Comparison of ENCODE assay signal across 6 cellular contexts in the genomic region with DNA sequence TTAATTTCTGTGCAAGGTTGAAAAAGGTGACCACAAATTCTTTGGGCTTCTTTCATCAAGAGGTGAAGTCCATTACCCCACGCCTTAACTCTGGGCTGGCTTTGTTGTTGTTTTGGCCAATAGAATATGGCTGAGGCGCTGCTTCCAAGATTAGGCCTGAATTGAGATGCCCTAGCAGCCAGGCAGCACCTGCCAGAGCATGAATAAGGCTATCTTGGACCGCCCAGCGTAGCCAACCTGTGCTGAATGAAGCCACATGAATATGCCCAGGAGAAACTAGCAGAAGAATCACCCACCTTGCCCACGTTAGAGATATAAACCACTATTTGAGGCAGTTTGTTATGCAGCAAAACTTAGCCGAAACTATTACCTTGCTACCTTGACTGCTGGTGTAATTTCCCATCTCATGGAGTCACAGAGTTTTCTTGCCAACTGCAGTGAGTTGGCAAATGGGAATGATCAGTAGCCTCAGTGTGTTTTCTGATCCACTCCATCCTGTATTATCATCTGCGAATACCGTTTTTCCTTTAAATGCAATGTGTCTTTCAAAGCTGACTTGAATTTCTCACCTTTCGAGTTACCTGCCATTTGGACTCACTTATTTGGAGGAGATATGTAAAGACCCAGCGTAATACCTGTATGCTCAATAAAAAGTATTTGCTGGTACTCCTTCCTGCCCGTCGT. TPM values are rescaled to one million over a fixed set of nuclear protein-coding genes. Genes with fewer than 3 reads are reported as not detected.
A peak's percentile ranks its signal among the peaks of the same experiment; 100 is the strongest.
DNase-seq lines count a peak whose midpoint lies in the region; ATAC-seq, FAIRE-seq and TF ChIP-seq lines count a peak whose summit lies in the region.

No MANE protein-coding gene starts in this region.

- no peak for FAIRE-seq in kidney (lab: Jason Lieb, UNC)

- peak overlapping the region; percentile 96 for H3K27ac ChIP-seq in CD4-positive, CD25-positive, alpha-beta regulatory T cell (ENCODE audit: insufficient read depth, low read length, poor library complexity, severe bottlenecking)
- no peak overlapping the region for H3K27ac ChIP-seq in SJSA1
- peak overlapping the region; percentile 86 to 95 for H3K27ac ChIP-seq in kidney (ENCODE audit: low read depth in 2 of 2, low read length in 2 of 2)

- H3K36me3 ChIP-seq in CD4-positive, CD25-positive, alpha-beta regulatory T cell (ENCODE audit: control insufficient read depth, insufficient read depth, low read length), result peaks cover 7% of the 10 kb centered on the region
- H3K36me3 ChIP-seq in SJSA1 (peaks cover 8% of the 10 kb centered on the region), kidney (ENCODE audit: control insufficient read depth in 1 of 2, insufficient read depth in 2 of 2, low read length in 2 of 2) (peaks cover 0 to 3% of the 10 kb centered on the region in 2 donors)

- H3K9ac ChIP-seq in kidney (ENCODE audit: low read length in 2 of 2), result peak overlapping the region; percentile 61 to 99

- H3K4me1 Mint-ChIP-seq in CD4-positive, CD25-positive, alpha-beta regulatory T cell, result peaks cover 5 to 36% (median 19%) of the 10 kb centered on the region in 4 donors

- H3K27me3 Mint-ChIP-seq in CD4-positive, CD25-positive, alpha-beta regulatory T cell, result no peaks in the 10 kb centered on the region

- no peak for TF ChIP-seq CTCF in kidney (IDR thresholded peaks at IDR 0.05; ENCODE audit: borderline replicate concordance, extremely low read depth, insufficient read depth)

- intact Hi-C loops in kidney (cut with DNase I), result no loop called here

- H3K9me3 ChIP-seq in CD4-positive, CD25-positive, alpha-beta regulatory T cell (ENCODE audit: control insufficient read depth in 2 of 2, low read length in 2 of 2), result no peaks in the 10 kb centered on the region
- H3K9me3 ChIP-seq in SJSA1 (replicated peaks) (no peaks in the 10 kb centered on the region), kidney (ENCODE audit: control insufficient read depth in 1 of 2, low read length in 2 of 2) (no peaks in the 10 kb centered on the region)

- peaks cover 0 to 2% (median 0%) of the 10 kb centered on the region in 7 donors for H3K9me3 Mint-ChIP-seq in CD4-positive, CD25-positive, alpha-beta regulatory T cell

- peaks cover 24% of the 10 kb centered on the region for H3K36me3 Mint-ChIP-seq in CD4-positive, CD25-positive, alpha-beta regulatory T cell

- H3K4me1 ChIP-seq in CD4-positive, CD25-positive, alpha-beta regulatory T cell (ENCODE audit: control insufficient read depth, insufficient read depth, low read length, poor library complexity, severe bottlenecking), result peaks cover 19% of the 10 kb centered on the region
- H3K4me1 ChIP-seq in SJSA1 (replicated peaks) (peaks cover 12% of the 10 kb centered on the region; the same call in 1 of the 2 replicates), kidney (ENCODE audit: control insufficient read depth in 1 of 2, insufficient read depth in 1 of 2, low read depth in 1 of 2, low read length in 2 of 2) (peaks cover 6 to 13% of the 10 kb centered on the region in 2 donors)

- peak overlapping the region in 1 of 3 donors; percentile 100 for H3K27ac Mint-ChIP-seq in CD4-positive, CD25-positive, alpha-beta regulatory T cell

- no peak for DNase-seq in CD4-positive, CD25-positive, alpha-beta regulatory T cell
- DNase-seq in SJSA1 (ENCODE audit: low read depth in 1 of 2, low spot score in 2 of 2), result no peak
- DNase-seq in kidney, result no peak
- no peak for DNase-seq in DMS153 treated with DMSO at 0.1 percent for 48 hours (lab: John Stamatoyannopoulos, UW; ENCODE audit: unreplicated experiment)

- H3K4me3 ChIP-seq in CD4-positive, CD25-positive, alpha-beta regulatory T cell (ENCODE audit: low read depth, low read length), result peak overlapping the region; percentile 82
- H3K4me3 ChIP-seq in SJSA1, result peak overlapping the region; percentile 71
- peak overlapping the region; percentile 95 to 97 for H3K4me3 ChIP-seq in kidney (ENCODE audit: low read length in 2 of 2)

- H3K27me3 ChIP-seq in CD4-positive, CD25-positive, alpha-beta regulatory T cell (ENCODE audit: control insufficient read depth, insufficient read depth, low read length), result no peaks in the 10 kb centered on the region
- no peaks in the 10 kb centered on the region for H3K27me3 ChIP-seq in SJSA1 (replicated peaks)

- H3K4me3 Mint-ChIP-seq in CD4-positive, CD25-positive, alpha-beta regulatory T cell, result peak overlapping the region in 1 of 4 donors; percentile 90

- no peak for ATAC-seq in CD4-positive, CD25-positive, alpha-beta regulatory T cell (ENCODE audit: low read depth in 2 of 2)
- ATAC-seq in GM19328 (IDR thresholded peaks at IDR 0.05; ENCODE audit: unreplicated experiment) (no peak), HG03175 (IDR thresholded peaks at IDR 0.05; ENCODE audit: unreplicated experiment) (no peak)

RNA-seq across cellular contexts. Expression of a gene that starts 0.7 kb away (rescaled TPM):
- 7.7 TPM for total RNA-seq in CD4-positive, CD25-positive, alpha-beta regulatory T cell
- 10 to 100 TPM in 3 of 4 donors, 1 to 10 TPM in 1; 9.1 to 17.2 (median 14.6) TPM for polyA plus RNA-seq in CD4-positive, CD25-positive, alpha-beta regulatory T cell
- 0.63 and 2.2 TPM in 2 replicates for total RNA-seq in SJSA1 (2014; rRNA removed; shearing (Covaris generic))
- total RNA-seq in kidney, result 16.1 TPM
- polyA plus RNA-seq in kidney (ENCODE audit: insufficient read depth, low read depth, low replicate concordance), result 5.3 TPM

RNA-seq across cellular contexts. Expression of a gene that starts 0.7 kb away (rescaled TPM):
- 11.5 TPM for total RNA-seq in CD4-positive, CD25-positive, alpha-beta regulatory T cell
- 10 to 100 TPM; 17.2 to 27.4 (median 25.6) TPM for polyA plus RNA-seq in CD4-positive, CD25-positive, alpha-beta regulatory T cell
- total RNA-seq in SJSA1 (2014; rRNA removed; shearing (Covaris generic)), result 2.9 and 18.4 TPM in 2 replicates
- 10.3 TPM for total RNA-seq in kidney
- polyA plus RNA-seq in kidney (ENCODE audit: insufficient read depth, low read depth, low replicate concordance), result 12.2 TPM

RNA-seq across cellular contexts. Expression of a gene that starts 12.6 kb away (rescaled TPM):
- 2.0 TPM for total RNA-seq in CD4-positive, CD25-positive, alpha-beta regulatory T cell
- polyA plus RNA-seq in CD4-positive, CD25-positive, alpha-beta regulatory T cell, result 1 to 10 TPM; 2.1 to 5.4 (median 3.2) TPM
- not detected in 2 replicates for total RNA-seq in SJSA1 (2014; rRNA removed; shearing (Covaris generic))
- total RNA-seq in kidney, result 6.3 TPM
- polyA plus RNA-seq in kidney (ENCODE audit: insufficient read depth, low read depth, low replicate concordance), result 6.6 TPM

RNA-seq across cellular contexts. Expression of a gene that starts 26.8 kb away (rescaled TPM):
- total RNA-seq in CD4-positive, CD25-positive, alpha-beta regulatory T cell, result 32.1 TPM
- polyA plus RNA-seq in CD4-positive, CD25-positive, alpha-beta regulatory T cell, result 10 to 100 TPM; 49.8 to 69.1 (median 52.8) TPM
- total RNA-seq in SJSA1 (2014; rRNA removed; shearing (Covaris generic)), result 17.4 and 34.9 TPM in 2 replicates
- 29.1 TPM for total RNA-seq in kidney
- polyA plus RNA-seq in kidney (ENCODE audit: insufficient read depth, low read depth, low replicate concordance), result 38.0 TPM

RNA-seq across cellular contexts. Expression of a gene that starts 26.9 kb away (rescaled TPM):
- 13.9 TPM for total RNA-seq in CD4-positive, CD25-positive, alpha-beta regulatory T cell
- 10 to 100 TPM; 15.8 to 19.8 (median 17.2) TPM for polyA plus RNA-seq in CD4-positive, CD25-positive, alpha-beta regulatory T cell
- 26.1 and 53.4 TPM in 2 replicates for total RNA-seq in SJSA1 (2014; rRNA removed; shearing (Covaris generic))
- 24.6 TPM for total RNA-seq in kidney
- polyA plus RNA-seq in kidney (ENCODE audit: insufficient read depth, low read depth, low replicate concordance), result 31.2 TPM
